In genomic region chr2:238507836-238508235, GRCh38 we compare ENCODE assay signal across 31 cellular contexts.
"Had no signal": no experiment of that assay in that cellular context is flagged by ENCODE, and none has a peak within 500 bp of the region (broad histone marks: within the 10 kb centered on the region; RNA-seq: fewer than 3 reads in every experiment).

No MANE protein-coding gene starts in this region.

- H2AFZ ChIP-seq: hepatocyte, parathyroid adenoma had no signal

- H3K9ac ChIP-seq: parathyroid adenoma had no signal

- H3K27ac Mint-ChIP-seq: activated CD4-positive, alpha-beta T cell treated with anti-CD3 and anti-CD28 coated beads for 36 hours; activated CD8-positive, alpha-beta memory T cell treated with anti-CD3 and anti-CD28 coated beads, Interleukin-2, amount 10 ng/mL, durations not matched to agents 7 days and 5 days; activated CD8-positive, alpha-beta T cell treated with anti-CD3 and anti-CD28 coated beads, Interleukin-2, amount 10 ng/mL, durations not matched to agents 7 days and 5 days; activated naive CD8-positive, alpha-beta T cell; activated T-helper 2 cell treated with anti-CD3 and anti-CD28 coated beads, Interferon-gamma antibody, Interleukin-2, Interleukin-4, amounts not matched to agents 10 μg/mL and 5 μg/mL and 100 μg/mL, durations not matched to agents 14 hours and 24 hours and 36 hours had no signal

- DNase-seq: activated CD4-positive, alpha-beta T cell treated with anti-CD3 and anti-CD28 coated beads for 36 hours; activated CD4-positive, CD25-positive, alpha-beta regulatory T cell; activated CD8-positive, alpha-beta memory T cell treated with anti-CD3 and anti-CD28 coated beads, Interleukin-2, amount 10 ng/mL, durations not matched to agents 7 days and 5 days; activated CD8-positive, alpha-beta T cell treated with anti-CD3 and anti-CD28 coated beads, Interleukin-2, amount 10 ng/mL, durations not matched to agents 7 days and 5 days; activated naive CD4-positive, alpha-beta T cell treated with Interleukin-2 at 50 U/mL for 16 hours; activated T-cell treated with anti-CD3 and anti-CD28 coated beads, Interleukin-2, amount 50 U/mL, for 48 hours; anterior cingulate cortex; dermis blood vessel endothelial cell; effector CD4-positive, alpha-beta T cell; gastrocnemius medialis; glutamatergic neuron; left colon; midbrain; naive thymus-derived CD4-positive, alpha-beta T cell; occipital lobe; stimulated activated CD4-positive, alpha-beta T cell treated with anti-CD3 and anti-CD28 coated beads, Interleukin-2, amount 100 ng/mL, for 48 hours; stimulated activated naive CD4-positive, alpha-beta T cell treated with Interleukin-2 at 50 U/mL for 16 hours; trophoblast cell; uterus had no signal

- H3K27me3 ChIP-seq: hepatocyte, right atrium auricular region, uterus had no signal

- H3K4me2 ChIP-seq: hepatocyte had no signal

- H3K79me2 ChIP-seq: hepatocyte, parathyroid adenoma had no signal

- H3K9me3 Mint-ChIP-seq: activated T-helper 2 cell treated with anti-CD3 and anti-CD28 coated beads, Interferon-gamma antibody, Interleukin-2, Interleukin-4, amounts not matched to agents 10 μg/mL and 5 μg/mL and 100 μg/mL, durations not matched to agents 14 hours and 24 hours and 36 hours; naive thymus-derived CD4-positive, alpha-beta T cell; neural crest cell had no signal

- H3K36me3 ChIP-seq: gastrocnemius medialis, right atrium auricular region, thoracic aorta, uterus had no signal

- H3K9me3 ChIP-seq: gastrocnemius medialis, right atrium auricular region, thoracic aorta, uterus had no signal

- H3K27me3 Mint-ChIP-seq: activated CD4-positive, alpha-beta T cell treated with anti-CD3 and anti-CD28 coated beads for 36 hours; activated naive CD8-positive, alpha-beta T cell had no signal

- H3K4me3 Mint-ChIP-seq: activated CD4-positive, alpha-beta T cell treated with anti-CD3 and anti-CD28 coated beads for 36 hours; activated CD8-positive, alpha-beta memory T cell treated with anti-CD3 and anti-CD28 coated beads, Interleukin-2, amount 10 ng/mL, durations not matched to agents 7 days and 5 days; activated CD8-positive, alpha-beta T cell treated with anti-CD3 and anti-CD28 coated beads, Interleukin-2, amount 10 ng/mL, durations not matched to agents 7 days and 5 days; activated naive CD8-positive, alpha-beta T cell; naive thymus-derived CD4-positive, alpha-beta T cell; neural crest cell had no signal

- ATAC-seq: activated CD4-positive, alpha-beta T cell treated with anti-CD3 and anti-CD28 coated beads for 36 hours; activated CD8-positive, alpha-beta memory T cell treated with anti-CD3 and anti-CD28 coated beads, Interleukin-2, amount 10 ng/mL, durations not matched to agents 7 days and 5 days; activated CD8-positive, alpha-beta T cell treated with anti-CD3 and anti-CD28 coated beads, Interleukin-2, amount 10 ng/mL, durations not matched to agents 7 days and 5 days; gastrocnemius medialis; left colon; naive thymus-derived CD4-positive, alpha-beta T cell had no signal

- FAIRE-seq: bronchial epithelial cell, colon, endometrium, keratinocyte had no signal

- H3K4me1 ChIP-seq: gastrocnemius medialis, parathyroid adenoma, right atrium auricular region, uterus had no signal

- H3K27ac ChIP-seq: epithelial cell of prostate, gastrocnemius medialis, hepatocyte, parathyroid adenoma, right atrium auricular region, thoracic aorta, uterus had no signal

- H3K4me3 ChIP-seq: gastrocnemius medialis, hepatocyte, right atrium auricular region, thoracic aorta, uterus had no signal

- H3K4me1 Mint-ChIP-seq: activated CD4-positive, alpha-beta T cell treated with anti-CD3 and anti-CD28 coated beads for 36 hours had no signal

- H3K36me3 Mint-ChIP-seq: activated CD8-positive, alpha-beta memory T cell treated with anti-CD3 and anti-CD28 coated beads, Interleukin-2, amount 10 ng/mL, durations not matched to agents 7 days and 5 days; activated naive CD8-positive, alpha-beta T cell had no signal
